Comparison of ENCODE assay signal across 1 cellular context in genomic region chr12:7677432-7677888, GRCh38.
TF ChIP-seq lines count a peak whose summit lies in the region.

No MANE protein-coding gene starts in this region.

TF ChIP-seq in HepG2, 621 proteins besides CTCF, POLR2A, EP300 and RAD21:
- TF ChIP-seq SMC3 (IDR thresholded peaks at IDR 0.05; ENCODE audit: low read length) (peak; percentile 55), SOX5 (CRISPR knock-in tag; IDR thresholded peaks at IDR 0.05; ENCODE audit: borderline replicate concordance) (0 out of 2 replicates have a peak, but pooled peaks have one; percentile 12), STAG1 (CRISPR knock-in tag; IDR thresholded peaks at IDR 0.05) (peak; percentile 66), ZNF770 (CRISPR knock-in tag; IDR thresholded peaks at IDR 0.05) (peak; percentile 21; the same call in 1 of the 2 replicates)
